ENCODE assay signal across 8 cellular contexts in genomic region chr12:123150273-123150803, GRCh38. TPM values are rescaled to one million over a fixed set of nuclear protein-coding genes. Genes with fewer than 3 reads are reported as not detected.
DNase-seq lines count a peak whose midpoint lies in the region; ATAC-seq and TF ChIP-seq lines count a peak whose summit lies in the region.

No MANE protein-coding gene starts in this region.

- POLR2A ChIA-PET in RWPE1 (lab: Yijun Ruan, JAX; ENCODE audit: low non-redundant PET), result interaction anchor here (1.0 kb wide), 1 partner anchor 107 kb away, joined by 5 read pairs; no protein-coding TSS in a partner anchor
- POLR2A ChIA-PET in MCF 10A (lab: Yijun Ruan, JAX), result interaction anchor here (0.6 to 1.3 kb wide), 5 partner anchors 11 to 201 kb away, joined by 3 read pairs; partner anchors contain the start of gene ARL6IP4

- peak overlapping the region; percentile 14 for H3K27ac Mint-ChIP-seq in MCF 10A (ENCODE audit: low read depth, unreplicated experiment)

- H3K27me3 ChIP-seq in BLaER1 treated with 17β-estradiol and CSF1 and Interleukin-3, amounts not matched to agents 10 nM and 100 nM, result peaks cover 32 to 49% (median 44%) of the 10 kb centered on the region in 11 experiments

- H3K4me2 ChIP-seq in BLaER1 treated with 17β-estradiol and CSF1 and Interleukin-3, amounts not matched to agents 10 nM and 100 nM, result peak overlapping the region; percentile 83 to 100 (median 99)

- peak overlapping the region; percentile 70 to 88 (median 81) for H3K9ac ChIP-seq in BLaER1 treated with 17β-estradiol and CSF1 and Interleukin-3, amounts not matched to agents 10 nM and 100 nM

- no peaks in the 10 kb centered on the region for H3K9me3 Mint-ChIP-seq in MCF 10A (ENCODE audit: unreplicated experiment)

- BruUV-seq in MCF 10A (replicated peaks; lab: Mats Ljungman, UMichigan), result no TSS peak

- H3K4me1 Mint-ChIP-seq in MCF 10A (ENCODE audit: insufficient read depth, unreplicated experiment), result no peaks in the 10 kb centered on the region

- peaks cover 30 to 58% (median 42%) of the 10 kb centered on the region in 10 experiments for H3K4me1 ChIP-seq in BLaER1 treated with 17β-estradiol and CSF1 and Interleukin-3, amounts not matched to agents 10 nM and 100 nM

- peak overlapping the region; percentile 57 for H3K4me3 Mint-ChIP-seq in MCF 10A (ENCODE audit: unreplicated experiment)

- peak overlapping the region; percentile 66 to 82 (median 77) for H3K4me3 ChIP-seq in BLaER1 treated with 17β-estradiol and CSF1 and Interleukin-3, amounts not matched to agents 10 nM and 100 nM

- intact Hi-C loops in MCF 10A (cut with micrococcal nuclease) (loop anchor here (5.0 kb wide), 1 partner anchor 168 kb away; the partner anchor contains the start of gene ARL6IP4), left colon (cut with DNase I, micrococcal nuclease) (loop anchor here (5.0 to 10.0 kb wide), 2 partner anchors 106 to 108 kb away; no protein-coding TSS in a partner anchor)

- TF ChIP-seq CTCF in RWPE1 (conservative IDR thresholded peaks at IDR 0.05; ENCODE audit: low read depth) (no peak), MCF 10A (IDR thresholded peaks at IDR 0.05; ENCODE audit: unreplicated experiment) (no peak)

- no peaks in the 10 kb centered on the region for H3K27me3 Mint-ChIP-seq in MCF 10A (ENCODE audit: insufficient read depth, unreplicated experiment)

- no peaks in the 10 kb centered on the region for H3K9me3 ChIP-seq in BLaER1 treated with 17β-estradiol and CSF1 and Interleukin-3, amounts not matched to agents 10 nM and 100 nM (replicated peaks in 1 of 11)

- peaks cover 0 to 23% (median 0%) of the 10 kb centered on the region in 11 experiments; a peak in 6 of 22 replicates for H4K20me1 ChIP-seq in BLaER1 treated with 17β-estradiol and CSF1 and Interleukin-3, amounts not matched to agents 10 nM and 100 nM

- ATAC-seq in GM21825 (IDR thresholded peaks at IDR 0.05; ENCODE audit: unreplicated experiment) (peak; percentile 11), left colon (peak; percentile 44), HG03139 (IDR thresholded peaks at IDR 0.05; ENCODE audit: unreplicated experiment) (no peak), GM21528 (IDR thresholded peaks at IDR 0.05; ENCODE audit: low FRiP score, unreplicated experiment) (no peak)

- CTCF ChIA-PET in RWPE1 (lab: Yijun Ruan, JAX), result interaction anchor here (0.6 to 3.7 kb wide), 4 partner anchors 11 to 184 kb away, joined by 3 to 20 read pairs (median 4); partner anchors contain the start of gene ABCB9
- CTCF ChIA-PET in MCF 10A (lab: Yijun Ruan, JAX), result interaction anchor here (0.7 to 1.0 kb wide), 3 partner anchors 21 to 433 kb away, joined by 3 to 4 read pairs (median 3); no protein-coding TSS in a partner anchor

- peaks cover 4% of the 10 kb centered on the region for H3K36me3 Mint-ChIP-seq in MCF 10A (ENCODE audit: insufficient read depth, unreplicated experiment)

- peaks cover 2 to 22% (median 11%) of the 10 kb centered on the region in 11 experiments; a peak in 20 of 22 replicates for H3K36me3 ChIP-seq in BLaER1 treated with 17β-estradiol and CSF1 and Interleukin-3, amounts not matched to agents 10 nM and 100 nM

- peak overlapping the region; percentile 9 to 75 (median 69); a peak in 20 of 22 replicates for H3K27ac ChIP-seq in BLaER1 treated with 17β-estradiol and CSF1 and Interleukin-3, amounts not matched to agents 10 nM and 100 nM
- H3K27ac ChIP-seq in RWPE1, result peak overlapping the region; percentile 63

- DNase-seq in RWPE1 (ENCODE audit: low spot score) (peak; percentile 42), MCF 10A (ENCODE audit: unreplicated experiment) (no peak), left colon (peak in 1 of 2 donors; percentile 51)
- peak; percentile 52 for DNase-seq in stimulated activated CD8-positive, alpha-beta memory T cell treated with anti-CD3 and anti-CD28 coated beads, Interleukin-4, amount 100 ng/mL, for 48 hours

RNA-seq across cellular contexts. Expression of gene PITPNM2, which starts 0.6 kb away (rescaled TPM):
- total RNA-seq in MCF 10A (2022), result 7.2 and 10.5 TPM in 2 replicates
- 10 to 100 TPM; 11.4 to 17.6 TPM for total RNA-seq in left colon

Comparison
In these comparisons a context has a peak if more than half of its experiments do, and no peak if none do; other contexts are left out.
1. ATAC-seq: peak in GM21825 (single experiment) and left colon (single experiment); none in HG03139 (single experiment) and GM21528 (single experiment).